In genomic region chr2:263774-264492, GRCh38 we compare ENCODE assay signal across 8 cellular contexts. TPM values are rescaled to one million over a fixed set of nuclear protein-coding genes. Genes with fewer than 3 reads are reported as not detected.
DNase-seq lines count a peak whose midpoint lies in the region; ATAC-seq and TF ChIP-seq lines count a peak whose summit lies in the region.

TSS of gene SH3YL1 (minus strand) at chr2:264032. CDS start at chr2:263984, 48 bp downstream.

- BruUV-seq in OCI-LY7 (replicated peaks; lab: Mats Ljungman, UMichigan) = no TSS peak

- H2AFZ ChIP-seq in OCI-LY7 (ENCODE audit: low read length) = peak within 1 kb of the TSS; percentile 89

- H3K9me2 ChIP-seq in OCI-LY7 (ENCODE audit: insufficient read depth, low read length) = no peaks in the 10 kb centered on the region

- TF ChIP-seq EP300 in ovary (IDR thresholded peaks at IDR 0.05) = no peak

- peaks cover 46% of the 10 kb centered on the region for H3K4me1 ChIP-seq in OCI-LY7 (ENCODE audit: insufficient read depth, low read length, poor library complexity, severe bottlenecking)
- peaks cover 12% of the 10 kb centered on the region for H3K4me1 ChIP-seq in ovary (ENCODE audit: insufficient read depth)
- no peaks in the 10 kb centered on the region for H3K4me1 ChIP-seq in aorta (ENCODE audit: control insufficient read depth in 1 of 2, insufficient read depth in 2 of 2, low read length in 2 of 2)

- peaks cover 38% of the 10 kb centered on the region for H4K20me1 ChIP-seq in OCI-LY7 (ENCODE audit: insufficient read depth, low read length)

- H3K27ac ChIP-seq in OCI-LY7 (ENCODE audit: low read depth, low read length, poor library complexity, severe bottlenecking) (peak within 1 kb of the TSS; percentile 59), ovary (peak within 1 kb of the TSS; percentile 45 to 52), aorta (ENCODE audit: low read depth in 1 of 2, low read length in 2 of 2) (no peak within 1 kb of the TSS)

- POLR2A ChIA-PET in OCI-LY7 (lab: Charles Lee) = no interaction called here

- peak within 1 kb of the TSS; percentile 97 for H3K4me3 ChIP-seq in GM12864 (ENCODE audit: low read depth, low read length)
- peak within 1 kb of the TSS; percentile 89 for H3K4me3 ChIP-seq in OCI-LY7 (ENCODE audit: low read depth, low read length, poor library complexity, severe bottlenecking)
- peak within 1 kb of the TSS; percentile 88 for H3K4me3 ChIP-seq in ovary
- peak within 1 kb of the TSS; percentile 37 to 66 for H3K4me3 ChIP-seq in aorta (ENCODE audit: low read length in 2 of 2)

- H3K27me3 ChIP-seq in ovary (no peaks in the 10 kb centered on the region), aorta (ENCODE audit: control insufficient read depth in 1 of 2, insufficient read depth in 2 of 2, low read length in 1 of 2) (no peaks in the 10 kb centered on the region)

- intact Hi-C loops in OCI-LY7 (cut with micrococcal nuclease; ENCODE audit: unreplicated experiment) (loop anchor here (1.0 to 10.0 kb wide), 2 partner anchors 171 to 412 kb away; no protein-coding TSS in a partner anchor), ovary (cut with DNase I) (no loop called here), aorta (cut with DNase I) (no loop called here)

- whole genome bisulfite sequencing in ovary, 3 donors = 0 to 2% (median 1%) methylated on average over 44 to 77 of the region's 77 CpGs
- WGBS in aorta, 2 donors = 1% methylated on average over 62 to 77 of the region's 77 CpGs

- peaks cover 41% of the 10 kb centered on the region for H3K79me2 ChIP-seq in OCI-LY7 (ENCODE audit: insufficient read depth, low read depth, low read length)

- no peak for TF ChIP-seq CTCF in GM12864 (IDR thresholded peaks at IDR 0.05; ENCODE audit: low read depth, low read length, missing control alignments)
- no peak for TF ChIP-seq CTCF in OCI-LY7 (conservative IDR thresholded peaks at IDR 0.05; ENCODE audit: low read length)
- no peak for TF ChIP-seq CTCF in ovary (IDR thresholded peaks at IDR 0.05)

- CTCF ChIA-PET in OCI-LY7 (lab: Charles Lee; ENCODE audit: unreplicated experiment) = no interaction called here

- H3K9me3 ChIP-seq in OCI-LY7 (ENCODE audit: low read length) = no peaks in the 10 kb centered on the region
- no peaks in the 10 kb centered on the region for H3K9me3 ChIP-seq in ovary
- H3K9me3 ChIP-seq in aorta (ENCODE audit: control insufficient read depth, low read length) = no peaks in the 10 kb centered on the region

- H3K36me3 ChIP-seq in OCI-LY7 (ENCODE audit: insufficient read depth, low read length) = peaks cover 22% of the 10 kb centered on the region
- H3K36me3 ChIP-seq in ovary = no peaks in the 10 kb centered on the region
- peaks cover 0 to 2% of the 10 kb centered on the region in 2 donors for H3K36me3 ChIP-seq in aorta (ENCODE audit: control insufficient read depth in 1 of 2, insufficient read depth in 2 of 2, low read length in 1 of 2)

- H3K4me2 ChIP-seq in OCI-LY7 (ENCODE audit: low read length) = peak within 1 kb of the TSS; percentile 81

- no peak for DNase-seq in GM12864 (ENCODE audit: low read depth)
- no peak for DNase-seq in OCI-LY7 (ENCODE audit: low spot score)
- peak; percentile 33 for DNase-seq in activated gamma-delta T cell treated with anti-CD3 and anti-CD28 coated beads, Interleukin-2, amount 50 U/mL, for 16 hours (ENCODE audit: low read depth)
- DNase-seq in glomerular visceral epithelial cell (ENCODE audit: extremely low spot score) = peak; percentile 15
- peak; percentile 34 to 69 (median 46) for DNase-seq in ovary
- DNase-seq in aorta = peak; percentile 63 to 77
- no peak for DNase-seq in NCI-H146 treated with DMSO at 0.1 percent for 48 hours (lab: John Stamatoyannopoulos, UW; ENCODE audit: unreplicated experiment)

- ATAC-seq in HG02763 (IDR thresholded peaks at IDR 0.05; ENCODE audit: unreplicated experiment) = peak; percentile 24
- peak; percentile 61 for ATAC-seq in aorta (ENCODE audit: low FRiP score)

- TF ChIP-seq POLR2A in ovary (IDR thresholded peaks at IDR 0.05) = no peak

RNA-seq across cellular contexts. Expression of gene SH3YL1, which starts in this region (rescaled TPM):
- total RNA-seq in OCI-LY7 (2014; rRNA removed; shearing (Covaris generic)) = 20.3 and 30.9 TPM in 2 replicates
- total RNA-seq in OCI-LY7 (2022) (21.3 and 26.6 TPM in 2 replicates), ovary (100 to 1,000 TPM in 1 of 7 donors, 10 to 100 TPM in 6; 41.7 to 117 (median 53.4) TPM), aorta (10 to 100 TPM; 25.9 to 37.3 TPM)
- polyA plus RNA-seq in ovary (10 to 100 TPM; 35.3 to 37.5 TPM), aorta (10 to 100 TPM; 27.8 to 33.4 TPM)

Comparison
In these comparisons a context has a peak if more than half of its experiments do, and no peak if none do; other contexts are left out.
1. DNase-seq: peak in activated gamma-delta T cell treated with anti-CD3 and anti-CD28 coated beads, Interleukin-2, amount 50 U/mL, for 16 hours (single experiment), glomerular visceral epithelial cell (single experiment), ovary (5 of 5) and aorta (2 of 2); none in GM12864 (single experiment), OCI-LY7 (single experiment) and NCI-H146 treated with DMSO at 0.1 percent for 48 hours (single experiment).
2. H3K27ac ChIP-seq: peak in OCI-LY7 (single experiment) and ovary (2 of 2); none in aorta (0 of 2).
3. Peak in every context shown above with its lines, with median percentiles within 50 percentile points of each other: H3K4me3 ChIP-seq.